ENCODE assay signal across 12 cellular contexts in the genomic region with DNA sequence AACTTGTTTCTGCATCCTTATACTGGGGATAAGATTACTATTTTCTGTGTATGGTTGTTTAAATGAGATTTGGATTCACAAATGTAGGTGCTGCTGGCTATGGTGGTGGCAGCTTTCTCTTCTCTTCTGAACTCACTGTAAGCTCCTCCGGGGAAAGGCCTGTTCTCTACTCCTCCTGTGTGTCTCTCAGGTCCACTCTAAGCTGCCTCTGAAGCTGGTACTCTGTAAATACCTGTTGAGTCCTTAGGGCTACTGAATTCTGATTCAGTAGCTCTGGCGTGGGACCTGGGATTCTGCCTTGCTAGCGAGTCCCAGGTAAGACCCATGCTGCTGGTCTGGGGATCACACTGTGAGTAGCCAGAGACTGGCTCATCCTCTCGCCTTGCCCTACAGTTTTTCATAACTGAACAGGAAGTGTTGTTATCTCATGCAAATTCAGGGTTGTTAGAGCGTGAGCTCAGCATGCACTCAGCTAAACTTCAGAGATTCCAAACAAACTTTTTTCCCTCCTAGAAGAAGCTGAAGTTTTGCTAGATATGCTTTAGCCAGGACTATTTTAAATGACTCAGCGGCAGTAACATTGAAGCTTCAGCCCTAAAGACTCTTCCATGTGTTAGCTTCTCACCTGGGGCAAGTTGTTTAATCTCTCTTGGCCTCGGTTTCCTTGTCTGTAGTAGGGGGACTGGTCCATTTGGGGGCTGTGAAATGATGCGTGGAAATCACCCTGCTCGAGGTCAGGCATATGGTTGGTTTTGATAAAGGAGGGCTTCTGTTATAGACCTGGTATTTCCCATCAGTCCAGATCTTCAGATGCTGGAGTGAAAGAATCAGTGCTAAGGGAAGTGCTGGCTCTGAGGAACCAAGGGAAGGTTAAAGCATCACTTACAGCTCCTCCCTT.
DNase-seq lines count a peak whose midpoint lies in the region; ATAC-seq and TF ChIP-seq lines count a peak whose summit lies in the region.
"Had no signal": no experiment of that assay in that cellular context is flagged by ENCODE, and none has a peak within 500 bp of the region (broad histone marks: within the 10 kb centered on the region; RNA-seq: fewer than 3 reads in every experiment).

No MANE protein-coding gene starts in this region.

- no peak overlapping the region for H3K27ac ChIP-seq in Karpas-422 (ENCODE audit: low read length)
- no peak overlapping the region for H3K27ac ChIP-seq in A673 (ENCODE audit: low read depth, low read length, poor library complexity, severe bottlenecking)
- H3K27ac ChIP-seq: parathyroid adenoma, uterus had no signal

- intact Hi-C loops in A673 (cut with micrococcal nuclease; ENCODE audit: unreplicated experiment) = no loop called here

- peak; percentile 35 for DNase-seq in GM10248 (ENCODE audit: extremely low spot score)
- peak; percentile 81 for DNase-seq in Karpas-422
- DNase-seq in iris pigment epithelial cell (ENCODE audit: low read depth) = peak; percentile 59
- DNase-seq in NCI-H2171 (lab: John Stamatoyannopoulos, UW) = no peak
- no peak for DNase-seq in NCI-H69 (lab: John Stamatoyannopoulos, UW)
- DNase-seq in MG63 = no peak
- DNase-seq in A673 (ENCODE audit: low spot score) = no peak
- DNase-seq: NCI-H345, uterus had no signal

- peaks cover 14% of the 10 kb centered on the region for H3K4me1 ChIP-seq in Karpas-422 (ENCODE audit: low read length)
- peaks cover 11% of the 10 kb centered on the region for H3K4me1 ChIP-seq in A673 (ENCODE audit: insufficient read depth, low read length, poor library complexity, severe bottlenecking)
- H3K4me1 ChIP-seq: uterus had no signal

- H3K36me3 ChIP-seq in Karpas-422 (ENCODE audit: insufficient read depth, low read length) (no peaks in the 10 kb centered on the region), MG63 (no peaks in the 10 kb centered on the region), A673 (ENCODE audit: insufficient read depth, low read length, poor library complexity, severe bottlenecking) (no peaks in the 10 kb centered on the region)
- H3K36me3 ChIP-seq: uterus had no signal

- H2AFZ ChIP-seq in Karpas-422 (ENCODE audit: low read length) = peak overlapping the region; percentile 17; the same call in 1 of the 2 replicates
- H2AFZ ChIP-seq: parathyroid adenoma had no signal

- BruUV-seq in A673 (replicated peaks; lab: Mats Ljungman, UMichigan) = no TSS peak

- no peaks in the 10 kb centered on the region for H4K20me1 ChIP-seq in Karpas-422 (ENCODE audit: insufficient read depth, low read depth, low read length)

- H3K4me2 ChIP-seq in Karpas-422 (ENCODE audit: low read depth, low read length, poor library complexity, severe bottlenecking) = peak overlapping the region; percentile 48

- no peaks in the 10 kb centered on the region for H3K9me3 ChIP-seq in Karpas-422 (ENCODE audit: low read length)
- H3K9me3 ChIP-seq in MG63 = peaks cover 7% of the 10 kb centered on the region; the same call in 1 of the 2 replicates
- H3K9me3 ChIP-seq in A673 (ENCODE audit: low read depth, low read length, poor library complexity, severe bottlenecking) = no peaks in the 10 kb centered on the region
- H3K9me3 ChIP-seq: uterus had no signal

- H3K4me3 ChIP-seq in Karpas-422 (ENCODE audit: low read length) = no peak overlapping the region; the same call in 1 of the 2 replicates
- H3K4me3 ChIP-seq in MG63 = no peak overlapping the region
- no peak overlapping the region for H3K4me3 ChIP-seq in A673 (ENCODE audit: low read depth, low read length, poor library complexity, severe bottlenecking)
- H3K4me3 ChIP-seq: uterus had no signal

- peak; percentile 91 for ATAC-seq in GM21619 (IDR thresholded peaks at IDR 0.05; ENCODE audit: unreplicated experiment)
- ATAC-seq: HepG2 had no signal

- POLR2A ChIA-PET in GM10248 (lab: Yijun Ruan, JAX) = no interaction called here
- POLR2A ChIA-PET in A673 (lab: Charles Lee; ENCODE audit: low non-redundant PET) = no interaction called here

- TF ChIP-seq CTCF in GM10248 (IDR thresholded peaks at IDR 0.05; ENCODE audit: control extremely low read depth, extremely low read depth, low read depth, missing control alignments) (no peak), A673 (conservative IDR thresholded peaks at IDR 0.05; ENCODE audit: low read depth, low read length) (no peak)

- no peaks in the 10 kb centered on the region for H3K79me2 ChIP-seq in Karpas-422 (ENCODE audit: low read length)
- H3K79me2 ChIP-seq: parathyroid adenoma had no signal

- CTCF ChIA-PET in GM10248 (lab: Yijun Ruan, JAX) = interaction anchor here (1.8 kb wide), 1 partner anchor 10 kb away, joined by 6 read pairs; no protein-coding TSS in a partner anchor
- CTCF ChIA-PET in A673 (lab: Charles Lee) = no interaction called here

- H3K9me2 ChIP-seq in Karpas-422 (replicated peaks; ENCODE audit: insufficient read depth, low read length) = no peaks in the 10 kb centered on the region

- peak overlapping the region; percentile 45 for H3K9ac ChIP-seq in Karpas-422 (ENCODE audit: low read length)
- H3K9ac ChIP-seq: parathyroid adenoma had no signal

- H3K27me3 ChIP-seq in Karpas-422 (ENCODE audit: low read length) = no peaks in the 10 kb centered on the region
- H3K27me3 ChIP-seq in MG63 = no peaks in the 10 kb centered on the region
- H3K27me3 ChIP-seq in A673 (replicated peaks; ENCODE audit: insufficient read depth, low read depth, low read length, poor library complexity) = no peaks in the 10 kb centered on the region
- H3K27me3 ChIP-seq: uterus had no signal

Comparison
In these comparisons a context has a peak if more than half of its experiments do, and no peak if none do; other contexts are left out.
1. DNase-seq: peak in GM10248 (single experiment), Karpas-422 (single experiment) and iris pigment epithelial cell (single experiment); none in NCI-H2171 (single experiment), NCI-H69 (single experiment), MG63 (single experiment) and A673 (single experiment).